25 cellular contexts compared by ENCODE assay signal in genomic region chr22:41659941-41660340, GRCh38. TPM values are rescaled to one million over a fixed set of nuclear protein-coding genes. Genes with fewer than 3 reads are reported as not detected.
DNase-seq lines count a peak whose midpoint lies in the region; ATAC-seq and TF ChIP-seq lines count a peak whose summit lies in the region.
"Had no signal": no experiment of that assay in that cellular context is flagged by ENCODE, and none has a peak within 500 bp of the region (broad histone marks: within the 10 kb centered on the region; RNA-seq: fewer than 3 reads in every experiment).

No MANE protein-coding gene starts in this region.

- H3K36me3 ChIP-seq in CD8-positive, alpha-beta memory T cell (ENCODE audit: insufficient read depth, low read length): peaks cover 72% of the 10 kb centered on the region

- H3K9me3 Mint-ChIP-seq in CD4-positive, alpha-beta T cell: no peaks in the 10 kb centered on the region
- H3K9me3 Mint-ChIP-seq in CD8-positive, alpha-beta memory T cell: peaks cover 0 to 1% (median 0%) of the 10 kb centered on the region in 5 donors
- no peaks in the 10 kb centered on the region for H3K9me3 Mint-ChIP-seq in brain
- H3K9me3 Mint-ChIP-seq: activated B cell treated with CpG ODN at 0.5 μM for 24 hours; effector memory CD8-positive, alpha-beta T cell; IgD-negative memory B cell; neural crest cell had no signal

- no peaks in the 10 kb centered on the region for H3K27me3 ChIP-seq in CD4-positive, alpha-beta T cell (ENCODE audit: control insufficient read depth, insufficient read depth, low read length)
- H3K27me3 ChIP-seq in CD8-positive, alpha-beta memory T cell (ENCODE audit: insufficient read depth, low read length, poor library complexity, severe bottlenecking): no peaks in the 10 kb centered on the region
- H3K27me3 ChIP-seq in right cardiac atrium (ENCODE audit: control insufficient read depth, insufficient read depth): no peaks in the 10 kb centered on the region
- H3K27me3 ChIP-seq: colonic mucosa, esophagus squamous epithelium, upper lobe of right lung had no signal

- no peak overlapping the region for H3K4me3 ChIP-seq in CD8-positive, alpha-beta memory T cell (ENCODE audit: low read length)
- H3K4me3 ChIP-seq in right cardiac atrium (ENCODE audit: low read length): no peak overlapping the region
- H3K4me3 ChIP-seq: colonic mucosa, esophagus squamous epithelium, mucosa of descending colon, upper lobe of right lung had no signal

- intact Hi-C loops in CD4-positive, alpha-beta T cell (cut with DNase I, micrococcal nuclease): loop anchor here in 1 of 2 experiments (10.0 kb wide), 1 partner anchor 415 kb away; the partner anchor contains the start of genes NAGA, PHETA2 and SMDT1
- intact Hi-C loops in right cardiac atrium (cut with DNase I): no loop called here

- ATAC-seq in CD4-positive, alpha-beta T cell (ENCODE audit: poor library complexity): no peak
- ATAC-seq in right cardiac atrium: peak; percentile 67 to 77
- ATAC-seq: effector memory CD8-positive, alpha-beta T cell; mucosa of descending colon; sciatic nerve; upper lobe of right lung had no signal

- H3K4me1 Mint-ChIP-seq in CD4-positive, alpha-beta T cell (ENCODE audit: low read depth): no peaks in the 10 kb centered on the region
- no peaks in the 10 kb centered on the region for H3K4me1 Mint-ChIP-seq in CD8-positive, alpha-beta memory T cell
- no peaks in the 10 kb centered on the region for H3K4me1 Mint-ChIP-seq in brain
- H3K4me1 Mint-ChIP-seq: activated B cell treated with CpG ODN at 0.5 μM for 24 hours, IgD-negative memory B cell, neural crest cell had no signal

- CTCF ChIA-PET in CD4-positive, alpha-beta T cell (lab: Charles Lee): interaction anchor here (1.9 kb wide), 1 partner anchor 37 kb away, joined by 6 read pairs; no protein-coding TSS in a partner anchor
- CTCF ChIA-PET in CD8-positive, alpha-beta memory T cell (lab: Charles Lee): interaction anchor here (1.5 kb wide), 1 partner anchor 281 kb away, joined by 4 read pairs; no protein-coding TSS in a partner anchor

- TF ChIP-seq CTCF in CD4-positive, alpha-beta T cell (IDR thresholded peaks at IDR 0.05): no peak
- TF ChIP-seq CTCF in brain (conservative IDR thresholded peaks at IDR 0.05): no peak

- no peak for DNase-seq in CD4-positive, alpha-beta T cell
- no peak for DNase-seq in CD8-positive, alpha-beta memory T cell
- no peak for DNase-seq in right cardiac atrium
- DNase-seq in H4 (ENCODE audit: low spot score): no peak
- DNase-seq in stimulated activated CD4-positive, alpha-beta T cell treated with anti-CD3 and anti-CD28 coated beads, Interleukin-4, amount 100 ng/mL, for 24 hours: no peak
- DNase-seq in NCI-H1417 (lab: John Stamatoyannopoulos, UW): no peak
- DNase-seq in stimulated activated CD4-positive, alpha-beta T cell treated with anti-CD3 and anti-CD28 coated beads, Interleukin-2, amount 100 ng/mL, for 24 hours: no peak
- DNase-seq: activated B cell treated with CpG ODN at 0.5 μM for 24 hours; activated CD4-positive, alpha-beta T cell treated with anti-CD3 and anti-CD28 coated beads, Interleukin-2, amount 50 U/mL, for 4 hours; colonic mucosa; DMS153; effector memory CD8-positive, alpha-beta T cell; esophagus squamous epithelium; hypothalamus; mucosa of descending colon; NCI-H2081 treated with DMSO at 0.1 percent for 48 hours; NCI-H82; SHP77 treated with DMSO at 0.1 percent for 48 hours; stimulated activated CD8-positive, alpha-beta memory T cell treated with anti-CD3 and anti-CD28 coated beads, Interleukin-4, amount 100 ng/mL, for 48 hours; T1000; upper lobe of right lung had no signal

- no peak overlapping the region for H3K27ac ChIP-seq in CD4-positive, alpha-beta T cell (ENCODE audit: low read depth, low read length)
- H3K27ac ChIP-seq in CD8-positive, alpha-beta memory T cell (ENCODE audit: low read depth, low read length): no peak overlapping the region
- peak overlapping the region; percentile 21 for H3K27ac ChIP-seq in right cardiac atrium (ENCODE audit: low read length)
- H3K27ac ChIP-seq: colonic mucosa, esophagus squamous epithelium, upper lobe of right lung had no signal

- peaks cover 92% of the 10 kb centered on the region for H3K36me3 Mint-ChIP-seq in CD4-positive, alpha-beta T cell (ENCODE audit: low read depth)
- peaks cover 17 to 94% (median 19%) of the 10 kb centered on the region in 3 donors for H3K36me3 Mint-ChIP-seq in CD8-positive, alpha-beta memory T cell
- H3K36me3 Mint-ChIP-seq in brain: peaks cover 66% of the 10 kb centered on the region

- H3K27ac Mint-ChIP-seq in CD4-positive, alpha-beta T cell: peak overlapping the region; percentile 17
- H3K27ac Mint-ChIP-seq in CD8-positive, alpha-beta memory T cell: peak overlapping the region in 5 of 8 donors; percentile 27 to 93 (median 72)
- H3K27ac Mint-ChIP-seq in brain: peak overlapping the region in 3 of 5 experiments; percentile 2 to 76 (median 58)
- H3K27ac Mint-ChIP-seq: activated B cell treated with CpG ODN at 0.5 μM for 24 hours, IgD-negative memory B cell had no signal

- POLR2A ChIA-PET in CD4-positive, alpha-beta T cell (lab: Charles Lee): interaction anchor here (0.7 to 1.2 kb wide), 3 partner anchors 9 to 976 kb away, joined by 3 read pairs; no protein-coding TSS in a partner anchor
- POLR2A ChIA-PET in CD8-positive, alpha-beta memory T cell (lab: Charles Lee): interaction anchor here (0.6 kb wide), 1 partner anchor 712 kb away, joined by 4 read pairs; no protein-coding TSS in a partner anchor

- no peaks in the 10 kb centered on the region for H3K27me3 Mint-ChIP-seq in CD4-positive, alpha-beta T cell
- H3K27me3 Mint-ChIP-seq in CD8-positive, alpha-beta memory T cell: no peaks in the 10 kb centered on the region
- no peaks in the 10 kb centered on the region for H3K27me3 Mint-ChIP-seq in brain
- H3K27me3 Mint-ChIP-seq: activated B cell treated with CpG ODN at 0.5 μM for 24 hours; effector memory CD8-positive, alpha-beta T cell; IgD-negative memory B cell had no signal

- no peaks in the 10 kb centered on the region for H3K4me1 ChIP-seq in CD8-positive, alpha-beta memory T cell (ENCODE audit: insufficient read depth, low read length)
- H3K4me1 ChIP-seq in right cardiac atrium (ENCODE audit: control insufficient read depth, insufficient read depth, low read length): no peaks in the 10 kb centered on the region
- H3K4me1 ChIP-seq: colonic mucosa, esophagus squamous epithelium, upper lobe of right lung had no signal

- no peaks in the 10 kb centered on the region for H3K9me3 ChIP-seq in CD4-positive, alpha-beta T cell (ENCODE audit: control insufficient read depth, low read length)
- H3K9me3 ChIP-seq in CD8-positive, alpha-beta memory T cell (ENCODE audit: low read length): no peaks in the 10 kb centered on the region
- no peaks in the 10 kb centered on the region for H3K9me3 ChIP-seq in right cardiac atrium (ENCODE audit: control insufficient read depth, low read length)
- H3K9me3 ChIP-seq: colonic mucosa, esophagus squamous epithelium, mucosa of descending colon, upper lobe of right lung had no signal

- H3K4me3 Mint-ChIP-seq in CD4-positive, alpha-beta T cell: no peak overlapping the region
- H3K4me3 Mint-ChIP-seq in CD8-positive, alpha-beta memory T cell: no peak overlapping the region
- no peak overlapping the region for H3K4me3 Mint-ChIP-seq in brain
- H3K4me3 Mint-ChIP-seq: activated B cell treated with CpG ODN at 0.5 μM for 24 hours; effector memory CD8-positive, alpha-beta T cell; IgD-negative memory B cell; neural crest cell had no signal

- 62% methylated on average over 1 of the region's 1 CpG for WGBS in right cardiac atrium

RNA-seq across cellular contexts. Expression of gene SNU13, which starts 28.7 kb away (rescaled TPM):
- total RNA-seq in CD4-positive, alpha-beta T cell: 100 to 1,000 TPM; 134 to 140 TPM
- total RNA-seq in CD8-positive, alpha-beta memory T cell: 100 to 1,000 TPM; 315 to 324 TPM
- 270 TPM for polyA plus RNA-seq in CD8-positive, alpha-beta memory T cell
- polyA plus RNA-seq in brain (ENCODE audit: insufficient read depth, low read depth, low replicate concordance) (345 TPM), right cardiac atrium (246 TPM)
- total RNA-seq in right cardiac atrium: 100 to 1,000 TPM; 195 to 233 (median 216) TPM
- 112 and 113 TPM in 2 replicates for total RNA-seq in H4 (2014; rRNA removed; shearing (Covaris generic))

RNA-seq across cellular contexts. Expression of gene XRCC6, which starts 38.8 kb away (rescaled TPM):
- total RNA-seq in CD4-positive, alpha-beta T cell: 100 to 1,000 TPM; 162 TPM
- total RNA-seq in CD8-positive, alpha-beta memory T cell: 100 to 1,000 TPM; 447 to 453 TPM
- polyA plus RNA-seq in CD8-positive, alpha-beta memory T cell: 456 TPM
- polyA plus RNA-seq in brain (ENCODE audit: insufficient read depth, low read depth, low replicate concordance): 399 TPM
- total RNA-seq in right cardiac atrium: 100 to 1,000 TPM; 160 to 183 (median 173) TPM
- 144 TPM for polyA plus RNA-seq in right cardiac atrium
- total RNA-seq in H4 (2014; rRNA removed; shearing (Covaris generic)): 634 and 694 TPM in 2 replicates

RNA-seq across cellular contexts. Expression of gene DESI1, which starts 39.1 kb away (rescaled TPM):
- total RNA-seq in CD4-positive, alpha-beta T cell: 10 to 100 TPM; 12.7 to 13.0 TPM
- total RNA-seq in CD8-positive, alpha-beta memory T cell: 10 to 100 TPM; 84.2 to 86.9 TPM
- polyA plus RNA-seq in CD8-positive, alpha-beta memory T cell: 12.5 TPM
- polyA plus RNA-seq in brain (ENCODE audit: insufficient read depth, low read depth, low replicate concordance) (27.0 TPM), right cardiac atrium (86.4 TPM)
- total RNA-seq in right cardiac atrium: 10 to 100 TPM; 56.5 to 90.7 (median 74.8) TPM
- total RNA-seq in H4 (2014; rRNA removed; shearing (Covaris generic)): 23.1 and 28.1 TPM in 2 replicates

RNA-seq across cellular contexts. Expression of gene MEI1, which starts 39.4 kb away (rescaled TPM):
- total RNA-seq in CD4-positive, alpha-beta T cell: 10 to 100 TPM; 64.4 to 81.0 TPM
- 10 to 100 TPM; 33.9 to 36.3 TPM for total RNA-seq in CD8-positive, alpha-beta memory T cell
- polyA plus RNA-seq in CD8-positive, alpha-beta memory T cell: 150 TPM
- 3.2 TPM for polyA plus RNA-seq in brain (ENCODE audit: insufficient read depth, low read depth, low replicate concordance)
- 1 to 10 TPM in 2 of 4 donors, under 1 TPM in 2; 0.64 to 1.3 (median 1.1) TPM for total RNA-seq in right cardiac atrium
- 0.34 TPM for polyA plus RNA-seq in right cardiac atrium
- not detected in 2 replicates for total RNA-seq in H4 (2014; rRNA removed; shearing (Covaris generic))

Comparison
In these comparisons a context has a peak if more than half of its experiments do, and no peak if none do; other contexts are left out.
1. H3K27ac Mint-ChIP-seq: peak in every context shown above with its lines; median percentile 72 in CD8-positive, alpha-beta memory T cell; 58 in brain; 17 in CD4-positive, alpha-beta T cell.